ENCODE assay signal across 13 cellular contexts in the genomic region with DNA sequence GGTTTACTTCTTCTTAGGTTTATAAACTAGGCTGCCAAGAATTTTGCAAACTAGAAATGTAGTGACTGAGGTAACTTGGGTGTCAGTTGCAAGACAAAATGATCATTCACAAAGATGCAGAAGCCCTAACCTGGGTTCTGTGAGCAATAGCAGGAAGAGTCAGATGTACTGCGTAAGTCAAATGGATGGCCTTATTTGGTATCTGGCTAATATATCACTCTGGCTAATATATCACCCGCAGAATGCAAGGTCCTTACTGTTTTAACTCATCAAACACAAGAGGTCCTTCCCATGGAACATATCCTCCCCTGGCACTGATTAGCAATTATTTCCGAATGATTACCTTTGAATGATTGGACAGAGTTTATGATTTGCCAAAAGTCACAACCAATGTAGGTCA.
"Had no signal": no experiment of that assay in that cellular context is flagged by ENCODE, and none has a peak within 500 bp of the region (broad histone marks: within the 10 kb centered on the region; RNA-seq: fewer than 3 reads in every experiment).

No MANE protein-coding gene starts in this region.

- DNase-seq: activated CD4-positive, alpha-beta memory T cell treated with anti-CD3 and anti-CD28 coated beads, Interleukin-2, amount 10 ng/mL, durations not matched to agents 7 days and 5 days; activated CD4-positive, CD25-positive, alpha-beta regulatory T cell treated with anti-CD3 and anti-CD28 coated beads, Interleukin-2, amount 50 U/mL, for 72 hours; activated CD8-positive, alpha-beta memory T cell treated with anti-CD3 and anti-CD28 coated beads, Interleukin-2, amount 50 U/mL, for 48 hours; activated naive CD8-positive, alpha-beta T cell treated with anti-CD3 and anti-CD28 coated beads, Interleukin-2, amount 10 ng/mL, durations not matched to agents 7 days and 5 days; hippocampal formation; left colon; occipital lobe; stimulated activated CD4-positive, alpha-beta T cell treated with anti-CD3 and anti-CD28 coated beads, Interleukin-4, amount 100 ng/mL, for 1 hour; stimulated activated CD8-positive, alpha-beta memory T cell treated with anti-CD3 and anti-CD28 coated beads, Interleukin-4, amount 100 ng/mL, for 48 hours; stimulated activated naive CD8-positive, alpha-beta T cell treated with anti-CD3 and anti-CD28 coated beads, Interleukin-15, Interleukin-2, amounts not matched to agents 100 U/mL and 50 U/mL, for 24 hours had no signal

- H3K36me3 Mint-ChIP-seq: activated naive CD8-positive, alpha-beta T cell treated with anti-CD3 and anti-CD28 coated beads, Interleukin-2, amount 10 ng/mL, durations not matched to agents 7 days and 5 days; natural killer cell treated with Interleukin-12 subunit alpha and Interleukin-12 subunit beta and Interleukin-15 and Interleukin-18, amount 100 ng/mL, for 72 hours had no signal

- H3K27me3 Mint-ChIP-seq: activated CD4-positive, alpha-beta memory T cell treated with anti-CD3 and anti-CD28 coated beads, Interleukin-2, amount 10 ng/mL, durations not matched to agents 7 days and 5 days; natural killer cell treated with Interleukin-12 subunit alpha and Interleukin-12 subunit beta and Interleukin-15 and Interleukin-18, amount 100 ng/mL, for 72 hours had no signal

- H3K9me3 Mint-ChIP-seq: activated CD4-positive, alpha-beta memory T cell treated with anti-CD3 and anti-CD28 coated beads, Interleukin-2, amount 10 ng/mL, durations not matched to agents 7 days and 5 days; activated naive CD8-positive, alpha-beta T cell treated with anti-CD3 and anti-CD28 coated beads, Interleukin-2, amount 10 ng/mL, durations not matched to agents 7 days and 5 days; natural killer cell treated with Interleukin-12 subunit alpha and Interleukin-12 subunit beta and Interleukin-15 and Interleukin-18, amount 100 ng/mL, for 72 hours had no signal

- ATAC-seq: left colon; natural killer cell treated with Interleukin-12 subunit alpha and Interleukin-12 subunit beta and Interleukin-15 and Interleukin-18, amount 100 ng/mL, for 72 hours; stimulated activated naive CD8-positive, alpha-beta T cell treated with anti-CD3 and anti-CD28 coated beads, Interleukin-15, Interleukin-2, amounts not matched to agents 100 U/mL and 50 U/mL, for 24 hours had no signal

- H3K36me3 ChIP-seq: prostate gland, suprapubic skin had no signal

- H3K27ac Mint-ChIP-seq: activated CD4-positive, alpha-beta memory T cell treated with anti-CD3 and anti-CD28 coated beads, Interleukin-2, amount 10 ng/mL, durations not matched to agents 7 days and 5 days; activated naive CD8-positive, alpha-beta T cell treated with anti-CD3 and anti-CD28 coated beads, Interleukin-2, amount 10 ng/mL, durations not matched to agents 7 days and 5 days; natural killer cell treated with Interleukin-12 subunit alpha and Interleukin-12 subunit beta and Interleukin-15 and Interleukin-18, amount 100 ng/mL, for 72 hours had no signal

- H3K4me1 ChIP-seq: prostate gland had no signal

- H3K27me3 ChIP-seq: suprapubic skin had no signal

- H3K4me3 ChIP-seq: prostate gland, suprapubic skin had no signal

- H3K4me3 Mint-ChIP-seq: activated CD4-positive, alpha-beta memory T cell treated with anti-CD3 and anti-CD28 coated beads, Interleukin-2, amount 10 ng/mL, durations not matched to agents 7 days and 5 days; activated naive CD8-positive, alpha-beta T cell treated with anti-CD3 and anti-CD28 coated beads, Interleukin-2, amount 10 ng/mL, durations not matched to agents 7 days and 5 days; natural killer cell treated with Interleukin-12 subunit alpha and Interleukin-12 subunit beta and Interleukin-15 and Interleukin-18, amount 100 ng/mL, for 72 hours had no signal

- H3K27ac ChIP-seq: suprapubic skin had no signal

- H3K4me1 Mint-ChIP-seq: activated CD4-positive, alpha-beta memory T cell treated with anti-CD3 and anti-CD28 coated beads, Interleukin-2, amount 10 ng/mL, durations not matched to agents 7 days and 5 days; activated naive CD8-positive, alpha-beta T cell treated with anti-CD3 and anti-CD28 coated beads, Interleukin-2, amount 10 ng/mL, durations not matched to agents 7 days and 5 days had no signal

- H3K9me3 ChIP-seq: prostate gland, suprapubic skin had no signal
